In the genomic region with DNA sequence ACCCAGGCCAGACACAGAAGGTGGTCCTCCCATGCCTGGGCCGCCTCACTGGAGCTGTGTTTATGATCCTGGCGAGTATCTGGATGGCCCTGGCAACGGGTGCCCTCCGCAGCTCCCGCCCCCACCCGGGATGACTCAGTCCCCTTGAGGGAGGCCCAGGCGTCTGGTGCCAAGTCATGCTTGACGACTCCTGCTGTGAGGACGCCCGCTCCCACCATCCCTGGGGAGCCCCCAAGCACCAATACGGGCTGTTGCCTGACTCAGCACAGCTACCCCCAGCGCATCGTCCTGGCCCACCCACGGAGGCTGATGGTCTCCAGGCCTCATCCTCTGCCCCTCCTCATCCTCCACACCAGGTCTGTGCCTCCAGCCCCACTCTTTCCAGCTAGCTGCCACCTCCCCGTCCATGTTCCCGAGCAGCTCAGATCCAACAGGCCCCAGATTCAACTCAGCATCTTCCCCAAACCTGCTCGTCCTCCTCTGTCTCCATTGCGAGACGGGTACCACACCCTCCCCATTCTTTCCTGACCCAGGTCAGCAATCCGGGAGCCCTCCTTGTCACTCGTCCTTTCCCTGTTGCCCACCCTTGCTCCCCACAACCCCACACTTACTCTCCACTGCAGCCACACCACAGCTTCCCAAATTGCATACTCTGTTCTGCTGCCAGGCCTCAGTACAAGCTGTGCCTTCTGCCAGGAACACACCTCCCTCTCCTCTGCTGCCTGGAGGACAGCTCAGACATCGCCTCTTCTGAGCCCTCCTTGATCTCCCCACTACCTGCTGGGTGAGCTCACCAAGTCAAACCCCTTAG, we compare ENCODE assay signal across 8 cellular contexts. TPM values are rescaled to one million over a fixed set of nuclear protein-coding genes. Genes with fewer than 3 reads are reported as not detected.
DNase-seq lines count a peak whose midpoint lies in the region; ATAC-seq and TF ChIP-seq lines count a peak whose summit lies in the region.

No MANE protein-coding gene starts in this region.

- peak overlapping the region; percentile 5 to 87 (median 81) for H3K4me3 Mint-ChIP-seq in brain

- DNase-seq in NCI-H1417 (lab: John Stamatoyannopoulos, UW) (peak; percentile 1 to 51 (median 31)), NCI-H1417 treated with DMSO at 0.1 percent for 48 hours (lab: John Stamatoyannopoulos, UW) (no peak), NCI-H2171 treated with DMSO at 0.1 percent for 48 hours (lab: John Stamatoyannopoulos, UW) (peak; percentile 90), lung microvascular endothelial cell (ENCODE audit: low read depth in 2 of 2) (peak; percentile 38 to 89), ureter (ENCODE audit: low spot score) (peak; percentile 85)

- no peak for TF ChIP-seq CTCF in brain (conservative IDR thresholded peaks at IDR 0.05)

- H3K4me1 Mint-ChIP-seq in brain, result peaks cover 55% of the 10 kb centered on the region

- H3K27ac Mint-ChIP-seq in brain, result peak overlapping the region; percentile 50 to 82 (median 70)

- H3K36me3 Mint-ChIP-seq in brain, result no peaks in the 10 kb centered on the region

- H3K9me3 Mint-ChIP-seq in brain, result peaks cover 0 to 7% (median 0%) of the 10 kb centered on the region in 5 experiments

- no peak for ATAC-seq in HG02884 (IDR thresholded peaks at IDR 0.05; ENCODE audit: unreplicated experiment)
- ATAC-seq in HG03175 (IDR thresholded peaks at IDR 0.05; ENCODE audit: unreplicated experiment), result no peak

- H3K27me3 Mint-ChIP-seq in brain, result peaks cover 3% of the 10 kb centered on the region

RNA-seq across cellular contexts. Expression of gene CAMKK1, which starts 2.6 kb away (rescaled TPM):
- 21.9 TPM for polyA plus RNA-seq in brain (ENCODE audit: insufficient read depth, low read depth, low replicate concordance)
- total RNA-seq in lung microvascular endothelial cell (0.65 and 0.79 TPM in 2 replicates), ureter (7.8 TPM)

RNA-seq across cellular contexts. Expression of gene P2RX1, which starts 26.0 kb away (rescaled TPM):
- polyA plus RNA-seq in brain (ENCODE audit: insufficient read depth, low read depth, low replicate concordance), result not detected
- total RNA-seq in lung microvascular endothelial cell (not detected in 2 replicates), ureter (44.3 TPM)

RNA-seq across cellular contexts. Expression of gene NCBP3, which starts 44.2 kb away (rescaled TPM):
- polyA plus RNA-seq in brain (ENCODE audit: insufficient read depth, low read depth, low replicate concordance), result 30.7 TPM
- total RNA-seq in lung microvascular endothelial cell (10.5 and 11.5 TPM in 2 replicates), ureter (46.1 TPM)

Comparison
In these comparisons a context has a peak if more than half of its experiments do, and no peak if none do; other contexts are left out.
1. RNA of gene P2RX1, which starts 26.0 kb away (total RNA-seq): 44.3 TPM in ureter (single experiment); not detected in lung microvascular endothelial cell; every median in the first group is over 10 times any median in the second.